In the genomic region with DNA sequence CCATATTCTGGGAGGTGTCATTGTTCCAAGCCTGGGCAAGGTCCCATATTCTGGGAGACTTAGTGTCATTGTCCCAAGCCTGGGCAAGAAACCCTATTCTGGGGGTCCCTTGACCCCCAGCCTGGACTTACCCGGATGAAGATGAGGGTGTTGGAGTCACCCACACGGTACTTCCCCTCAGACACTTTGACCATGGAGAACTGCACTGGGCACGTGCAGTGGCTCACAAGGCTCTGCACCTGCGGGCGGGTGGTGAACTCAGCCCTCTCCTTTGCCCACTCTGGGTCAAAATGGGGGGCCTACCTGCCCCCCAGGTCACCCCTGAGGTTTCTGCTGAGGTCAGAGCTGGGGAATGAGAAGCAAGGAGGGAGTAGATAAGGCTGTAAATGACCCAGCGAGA, we compare ENCODE assay signal across 16 cellular contexts. TPM values are rescaled to one million over a fixed set of nuclear protein-coding genes. Genes with fewer than 3 reads are reported as not detected.
DNase-seq lines count a peak whose midpoint lies in the region; ATAC-seq and TF ChIP-seq lines count a peak whose summit lies in the region.
"Had no signal": no experiment of that assay in that cellular context is flagged by ENCODE, and none has a peak within 500 bp of the region (broad histone marks: within the 10 kb centered on the region; RNA-seq: fewer than 3 reads in every experiment).

No MANE protein-coding gene starts in this region.

- TF ChIP-seq CTCF in glutamatergic neuron (IDR thresholded peaks at IDR 0.05; ENCODE audit: partially characterized antibody, unreplicated experiment), result no peak

- no peaks in the 10 kb centered on the region for H3K9me3 Mint-ChIP-seq in activated CD8-positive, alpha-beta memory T cell treated with anti-CD3 and anti-CD28 coated beads, Interleukin-2, amount 10 ng/mL, durations not matched to agents 7 days and 5 days (ENCODE audit: low read depth)
- no peaks in the 10 kb centered on the region for H3K9me3 Mint-ChIP-seq in stimulated activated naive CD8-positive, alpha-beta T cell treated with anti-CD3 and anti-CD28 coated beads, Interleukin-15, amount 100 ng/mL, for 72 hours
- peaks cover 5% of the 10 kb centered on the region for H3K9me3 Mint-ChIP-seq in glutamatergic neuron (ENCODE audit: unreplicated experiment)
- H3K9me3 Mint-ChIP-seq: CD4-positive, alpha-beta T cell; H9 had no signal

- H3K27ac Mint-ChIP-seq in activated CD8-positive, alpha-beta memory T cell treated with anti-CD3 and anti-CD28 coated beads, Interleukin-2, amount 10 ng/mL, durations not matched to agents 7 days and 5 days, result no peak overlapping the region
- H3K27ac Mint-ChIP-seq in stimulated activated naive CD8-positive, alpha-beta T cell treated with anti-CD3 and anti-CD28 coated beads, Interleukin-15, amount 100 ng/mL, for 72 hours, result no peak overlapping the region
- H3K27ac Mint-ChIP-seq in glutamatergic neuron (ENCODE audit: unreplicated experiment) (no peak overlapping the region), T-helper 17 cell (no peak overlapping the region)
- H3K27ac Mint-ChIP-seq: CD4-positive, alpha-beta T cell; H9 had no signal

- DNase-seq in activated CD8-positive, alpha-beta memory T cell treated with anti-CD3 and anti-CD28 coated beads, Interleukin-2, amount 50 U/mL, for 48 hours, result peak; percentile 52
- no peak for DNase-seq in activated CD8-positive, alpha-beta memory T cell treated with anti-CD3 and anti-CD28 coated beads, Interleukin-2, amount 10 ng/mL, durations not matched to agents 7 days and 5 days
- no peak for DNase-seq in stimulated activated naive CD8-positive, alpha-beta T cell treated with anti-CD3 and anti-CD28 coated beads, Interleukin-15, amount 100 ng/mL, for 72 hours
- DNase-seq in stimulated activated naive CD8-positive, alpha-beta T cell treated with anti-CD3 and anti-CD28 coated beads, Interleukin-15, Interleukin-2, amounts not matched to agents 100 U/mL and 50 U/mL, for 24 hours, result no peak
- DNase-seq in glutamatergic neuron (no peak), ureter (ENCODE audit: low spot score) (no peak), T-helper 17 cell (no peak)
- DNase-seq: CD4-positive, alpha-beta T cell; DMS79; GM23248; H9 had no signal

- no peaks in the 10 kb centered on the region for H3K9me3 ChIP-seq in T-helper 17 cell (ENCODE audit: control insufficient read depth, low read length, poor library complexity, severe bottlenecking)
- H3K9me3 ChIP-seq: BLaER1 treated with 17β-estradiol and CSF1 and Interleukin-3, amounts not matched to agents 10 nM and 100 nM had no signal

- no peak overlapping the region for H3K4me3 Mint-ChIP-seq in activated CD8-positive, alpha-beta memory T cell treated with anti-CD3 and anti-CD28 coated beads, Interleukin-2, amount 10 ng/mL, durations not matched to agents 7 days and 5 days
- peak overlapping the region; percentile 12 to 42 for H3K4me3 Mint-ChIP-seq in stimulated activated naive CD8-positive, alpha-beta T cell treated with anti-CD3 and anti-CD28 coated beads, Interleukin-15, amount 100 ng/mL, for 72 hours
- peak overlapping the region; percentile 20 for H3K4me3 Mint-ChIP-seq in glutamatergic neuron (ENCODE audit: unreplicated experiment)
- H3K4me3 Mint-ChIP-seq in T-helper 17 cell, result no peak overlapping the region
- H3K4me3 Mint-ChIP-seq: CD4-positive, alpha-beta T cell; H9 had no signal

- H3K27me3 Mint-ChIP-seq in activated CD8-positive, alpha-beta memory T cell treated with anti-CD3 and anti-CD28 coated beads, Interleukin-2, amount 10 ng/mL, durations not matched to agents 7 days and 5 days, result peaks cover 48% of the 10 kb centered on the region
- peaks cover 64% of the 10 kb centered on the region for H3K27me3 Mint-ChIP-seq in stimulated activated naive CD8-positive, alpha-beta T cell treated with anti-CD3 and anti-CD28 coated beads, Interleukin-15, amount 100 ng/mL, for 72 hours
- peaks cover 8% of the 10 kb centered on the region for H3K27me3 Mint-ChIP-seq in glutamatergic neuron (ENCODE audit: unreplicated experiment)
- H3K27me3 Mint-ChIP-seq in T-helper 17 cell, result peaks cover 54% of the 10 kb centered on the region

- H3K4me1 Mint-ChIP-seq in activated CD8-positive, alpha-beta memory T cell treated with anti-CD3 and anti-CD28 coated beads, Interleukin-2, amount 10 ng/mL, durations not matched to agents 7 days and 5 days, result peaks cover 8% of the 10 kb centered on the region
- H3K4me1 Mint-ChIP-seq in stimulated activated naive CD8-positive, alpha-beta T cell treated with anti-CD3 and anti-CD28 coated beads, Interleukin-15, amount 100 ng/mL, for 72 hours, result peaks cover 43% of the 10 kb centered on the region
- H3K4me1 Mint-ChIP-seq in glutamatergic neuron (ENCODE audit: low read depth, unreplicated experiment) (peaks cover 8% of the 10 kb centered on the region), T-helper 17 cell (peaks cover 2% of the 10 kb centered on the region)

- CTCF ChIA-PET in activated CD8-positive, alpha-beta memory T cell treated with anti-CD3 and anti-CD28 coated beads, Interleukin-2, amount 10 ng/mL, durations not matched to agents 7 days and 5 days (lab: Charles Lee), result interaction anchor here (1.5 to 7.6 kb wide), 7 partner anchors 9 to 141 kb away, joined by 3 to 58 read pairs (median 7); a partner anchor contains a TSS

- no peaks in the 10 kb centered on the region for H3K36me3 Mint-ChIP-seq in activated CD8-positive, alpha-beta memory T cell treated with anti-CD3 and anti-CD28 coated beads, Interleukin-2, amount 10 ng/mL, durations not matched to agents 7 days and 5 days
- H3K36me3 Mint-ChIP-seq in glutamatergic neuron (ENCODE audit: unreplicated experiment) (no peaks in the 10 kb centered on the region), T-helper 17 cell (ENCODE audit: low read depth) (peaks cover 3% of the 10 kb centered on the region)

- ATAC-seq in activated CD8-positive, alpha-beta memory T cell treated with anti-CD3 and anti-CD28 coated beads, Interleukin-2, amount 10 ng/mL, durations not matched to agents 7 days and 5 days, result no peak
- ATAC-seq in stimulated activated naive CD8-positive, alpha-beta T cell treated with anti-CD3 and anti-CD28 coated beads, Interleukin-15, amount 100 ng/mL, for 72 hours, result no peak
- no peak for ATAC-seq in stimulated activated naive CD8-positive, alpha-beta T cell treated with anti-CD3 and anti-CD28 coated beads, Interleukin-15, Interleukin-2, amounts not matched to agents 100 U/mL and 50 U/mL, for 24 hours
- no peak for ATAC-seq in T-helper 17 cell
- ATAC-seq: GM12878 had no signal

RNA-seq across cellular contexts. Expression of a gene that starts 4.1 kb away (rescaled TPM):
- total RNA-seq in activated CD8-positive, alpha-beta memory T cell treated with anti-CD3 and anti-CD28 coated beads, Interleukin-2, amount 10 ng/mL, durations not matched to agents 7 days and 5 days, result not detected
- total RNA-seq in glutamatergic neuron (ENCODE audit: unreplicated experiment) (0.27 TPM), ureter (not detected), T-helper 17 cell (not detected)
- total RNA-seq: A172, G401, GM12878, GM23248, H9, HepG2 had no signal

RNA-seq across cellular contexts. Expression of a gene that starts 11.7 kb away (rescaled TPM):
- not detected for total RNA-seq in activated CD8-positive, alpha-beta memory T cell treated with anti-CD3 and anti-CD28 coated beads, Interleukin-2, amount 10 ng/mL, durations not matched to agents 7 days and 5 days
- total RNA-seq in glutamatergic neuron (ENCODE audit: unreplicated experiment), result not detected
- not detected for total RNA-seq in ureter
- total RNA-seq in T-helper 17 cell, result not detected
- total RNA-seq: A172; CD4-positive, alpha-beta T cell; G401; GM12878; GM23248; H9; HepG2 had no signal

RNA-seq across cellular contexts. Expression of a gene that starts 17.5 kb away (rescaled TPM):
- total RNA-seq in activated CD8-positive, alpha-beta memory T cell treated with anti-CD3 and anti-CD28 coated beads, Interleukin-2, amount 10 ng/mL, durations not matched to agents 7 days and 5 days, result under 1 TPM in 1 of 2 experiments, not detected in 1; 0.37 TPM
- total RNA-seq in glutamatergic neuron (ENCODE audit: unreplicated experiment) (3.3 TPM), ureter (2.7 TPM), T-helper 17 cell (under 1 TPM; 0.10 to 0.50 TPM)
- total RNA-seq: GM12878 had no signal

RNA-seq across cellular contexts. Expression of a gene that starts 46.5 kb away (rescaled TPM):
- not detected for total RNA-seq in activated CD8-positive, alpha-beta memory T cell treated with anti-CD3 and anti-CD28 coated beads, Interleukin-2, amount 10 ng/mL, durations not matched to agents 7 days and 5 days
- total RNA-seq in glutamatergic neuron (ENCODE audit: unreplicated experiment), result 0.49 TPM
- 23.5 TPM for total RNA-seq in ureter
- under 1 TPM in 1 of 2 donors, not detected in 1; 0.44 TPM for total RNA-seq in T-helper 17 cell
- total RNA-seq: G401, GM12878, GM23248, H9, HepG2 had no signal

Comparison
In these comparisons a context has a peak if more than half of its experiments do, and no peak if none do; other contexts are left out.
1. H3K4me3 Mint-ChIP-seq: peak in stimulated activated naive CD8-positive, alpha-beta T cell treated with anti-CD3 and anti-CD28 coated beads, Interleukin-15, amount 100 ng/mL, for 72 hours (2 of 2) and glutamatergic neuron (single experiment); none in activated CD8-positive, alpha-beta memory T cell treated with anti-CD3 and anti-CD28 coated beads, Interleukin-2, amount 10 ng/mL, durations not matched to agents 7 days and 5 days (single experiment) and T-helper 17 cell (single experiment).